In the genomic region with DNA sequence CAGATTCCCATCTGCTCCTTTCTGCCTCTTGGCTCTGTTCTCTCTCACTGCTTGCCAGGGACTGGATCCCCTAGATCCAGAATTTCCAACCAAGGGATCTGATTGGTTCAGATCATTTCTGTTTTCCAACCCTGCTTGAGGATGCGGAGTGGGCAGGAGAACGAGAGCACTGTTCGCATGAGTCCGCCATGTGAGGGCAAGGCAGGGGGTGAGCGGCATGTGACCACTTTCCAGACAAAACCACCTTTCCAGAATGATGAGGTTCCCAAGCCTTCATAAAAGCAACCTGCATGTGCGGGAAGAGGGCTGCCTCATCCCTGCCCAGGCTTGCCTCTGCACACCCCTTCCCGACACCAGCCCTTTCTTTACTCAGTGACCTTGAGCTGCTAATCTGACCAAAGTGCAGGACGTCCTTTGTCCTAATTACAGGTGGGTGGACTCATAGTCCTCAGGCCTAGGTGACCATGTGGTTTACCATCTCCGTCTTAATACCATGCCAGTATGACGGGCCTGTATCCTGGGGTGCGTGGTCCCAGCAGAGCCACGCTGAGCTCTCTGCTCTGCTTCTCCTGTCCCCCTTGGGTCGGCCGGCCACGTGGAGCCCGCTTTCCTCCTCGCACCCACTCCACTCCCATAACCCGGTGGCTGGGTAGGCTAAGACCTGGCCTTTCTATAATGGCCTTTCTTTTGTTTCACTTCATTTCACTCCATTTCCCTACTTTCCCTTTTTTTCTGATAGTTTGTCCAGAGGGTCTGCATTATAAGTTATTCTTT, we compare ENCODE assay signal across 15 cellular contexts.
"Had no signal": no experiment of that assay in that cellular context is flagged by ENCODE, and none has a peak within 500 bp of the region (broad histone marks: within the 10 kb centered on the region; RNA-seq: fewer than 3 reads in every experiment).

No MANE protein-coding gene starts in this region.

- H3K9me3 ChIP-seq: suprapubic skin had no signal

- ATAC-seq: stimulated activated naive CD8-positive, alpha-beta T cell treated with anti-CD3 and anti-CD28 coated beads, Interleukin-15, Interleukin-2, amounts not matched to agents 100 U/mL and 50 U/mL, for 24 hours had no signal

- H3K27me3 ChIP-seq: cardiac muscle cell, heart right ventricle, suprapubic skin, upper lobe of left lung had no signal

- H3K27me3 Mint-ChIP-seq: activated T-helper 17 cell treated with anti-CD3 and anti-CD28 coated beads, Interleukin-2, amount 50 U/mL, for 72 hours; naive B cell; T-cell had no signal

- H3K4me1 Mint-ChIP-seq: mesothelial cell of epicardium, naive B cell had no signal

- H3K9me3 Mint-ChIP-seq: activated T-helper 17 cell treated with anti-CD3 and anti-CD28 coated beads, Interleukin-2, amount 50 U/mL, for 72 hours had no signal

- H3K4me3 ChIP-seq: cardiac muscle cell, heart right ventricle, suprapubic skin, upper lobe of left lung had no signal

- H3K4me3 Mint-ChIP-seq: activated naive CD4-positive, alpha-beta T cell treated with anti-CD3 and anti-CD28 coated beads for 36 hours; activated T-helper 17 cell treated with anti-CD3 and anti-CD28 coated beads, Interleukin-2, amount 50 U/mL, for 72 hours; mesothelial cell of epicardium; T-cell had no signal

- H3K4me1 ChIP-seq: upper lobe of left lung had no signal

- H3K27ac Mint-ChIP-seq: activated naive CD4-positive, alpha-beta T cell treated with anti-CD3 and anti-CD28 coated beads for 36 hours; mesothelial cell of epicardium; naive B cell; T-cell had no signal

- H3K27ac ChIP-seq: cardiac muscle cell, suprapubic skin, WERI-Rb-1 had no signal

- DNase-seq: activated CD4-positive, alpha-beta T cell treated with anti-CD3 and anti-CD28 coated beads for 4 hours; activated naive CD4-positive, alpha-beta T cell treated with anti-CD3 and anti-CD28 coated beads for 36 hours; naive B cell; nucleus accumbens; stimulated activated CD4-positive, alpha-beta T cell treated with anti-CD3 and anti-CD28 coated beads, Interleukin-4, amount 100 ng/mL, for 1 hour; stimulated activated CD8-positive, alpha-beta memory T cell treated with anti-CD3 and anti-CD28 coated beads, Interleukin-4, amount 100 ng/mL, for 48 hours; stimulated activated naive CD8-positive, alpha-beta T cell treated with anti-CD3 and anti-CD28 coated beads, Interleukin-15, Interleukin-2, amounts not matched to agents 100 U/mL and 50 U/mL, for 24 hours; WERI-Rb-1 had no signal
